ENCODE assay signal across 9 cellular contexts in genomic region chr10:118958984-118959916, GRCh38.
DNase-seq lines count a peak whose midpoint lies in the region; ATAC-seq, FAIRE-seq and TF ChIP-seq lines count a peak whose summit lies in the region.
"Had no signal": no experiment of that assay in that cellular context is flagged by ENCODE, and none has a peak within 500 bp of the region (broad histone marks: within the 10 kb centered on the region; RNA-seq: fewer than 3 reads in every experiment).

No MANE protein-coding gene starts in this region.

- peak overlapping the region; percentile 58 for H3K27ac Mint-ChIP-seq in astrocyte (ENCODE audit: unreplicated experiment)

- H3K4me2 ChIP-seq in astrocyte (ENCODE audit: low read length): no peak overlapping the region

- H2AFZ ChIP-seq in astrocyte (ENCODE audit: low read depth, low read length): no peak overlapping the region

- peaks cover 7% of the 10 kb centered on the region for H3K9me3 Mint-ChIP-seq in astrocyte (ENCODE audit: unreplicated experiment)

- H3K27ac ChIP-seq in astrocyte (ENCODE audit: low read depth, low read length): no peak overlapping the region
- no peak overlapping the region for H3K27ac ChIP-seq in upper lobe of right lung

- no peaks in the 10 kb centered on the region for H3K79me2 ChIP-seq in astrocyte (ENCODE audit: insufficient read depth, low read length)

- peaks cover 12% of the 10 kb centered on the region for H3K4me1 Mint-ChIP-seq in astrocyte (ENCODE audit: low read depth, unreplicated experiment)
- H3K4me1 Mint-ChIP-seq: IgD-negative memory B cell had no signal

- TF ChIP-seq CTCF in astrocyte (IDR thresholded peaks at IDR 0.05; ENCODE audit: insufficient read depth, low read depth, low read length) (no peak), upper lobe of right lung (IDR thresholded peaks at IDR 0.05) (no peak)

- intact Hi-C loops in upper lobe of right lung (cut with DNase I): no loop called here

- H3K36me3 Mint-ChIP-seq in astrocyte (ENCODE audit: low read depth, unreplicated experiment): peaks cover 1% of the 10 kb centered on the region
- H3K36me3 Mint-ChIP-seq: IgD-negative memory B cell had no signal

- H3K9me3 ChIP-seq in astrocyte (ENCODE audit: insufficient read depth, low read depth, low read length) (no peaks in the 10 kb centered on the region), upper lobe of right lung (no peaks in the 10 kb centered on the region)

- H3K4me3 Mint-ChIP-seq in astrocyte (ENCODE audit: unreplicated experiment): no peak overlapping the region
- H3K4me3 Mint-ChIP-seq: IgD-negative memory B cell had no signal

- H3K36me3 ChIP-seq in astrocyte (ENCODE audit: insufficient read depth, low read length): no peaks in the 10 kb centered on the region
- no peaks in the 10 kb centered on the region for H3K36me3 ChIP-seq in upper lobe of right lung

- peak; percentile 92 for ATAC-seq in upper lobe of right lung
- no peak for ATAC-seq in stimulated activated naive CD8-positive, alpha-beta T cell treated with anti-CD3 and anti-CD28 coated beads, Interleukin-15, Interleukin-2, amounts not matched to agents 100 U/mL and 50 U/mL, for 24 hours

- DNase-seq in NCI-H2196 (lab: John Stamatoyannopoulos, UW; ENCODE audit: unreplicated experiment) (peak; percentile 3), NCI-H2196 treated with DMSO at 0.1 percent for 48 hours (lab: John Stamatoyannopoulos, UW; ENCODE audit: unreplicated experiment) (no peak), astrocyte (ENCODE audit: low read depth) (peak; percentile 36), kidney tubule cell (ENCODE audit: low spot score) (peak; percentile 65), upper lobe of right lung (no peak), D341Med (ENCODE audit: low spot score) (no peak), NCI-H524 treated with DMSO at 0.1 percent for 48 hours (lab: John Stamatoyannopoulos, UW) (no peak)
- no peak for DNase-seq in stimulated activated naive CD8-positive, alpha-beta T cell treated with anti-CD3 and anti-CD28 coated beads, Interleukin-15, Interleukin-2, amounts not matched to agents 100 U/mL and 50 U/mL, for 24 hours

- H3K4me3 ChIP-seq in astrocyte (ENCODE audit: insufficient read depth, low read depth, low read length) (no peak overlapping the region), upper lobe of right lung (no peak overlapping the region)

- FAIRE-seq in astrocyte (lab: Jason Lieb, UNC): no peak

- H3K4me1 ChIP-seq in astrocyte (ENCODE audit: insufficient read depth, low read length) (no peaks in the 10 kb centered on the region), upper lobe of right lung (peaks cover 13% of the 10 kb centered on the region)

- no peaks in the 10 kb centered on the region for H4K20me1 ChIP-seq in astrocyte (ENCODE audit: insufficient read depth, low read length)

- H3K27me3 ChIP-seq in astrocyte (ENCODE audit: insufficient read depth, low read length) (peaks cover 2% of the 10 kb centered on the region), upper lobe of right lung (no peaks in the 10 kb centered on the region)

- no peak overlapping the region for H3K9ac ChIP-seq in astrocyte (ENCODE audit: low read length)

- peaks cover 19% of the 10 kb centered on the region for H3K27me3 Mint-ChIP-seq in astrocyte (ENCODE audit: low read depth, unreplicated experiment)

Comparison
In these comparisons a context has a peak if more than half of its experiments do, and no peak if none do; other contexts are left out.
1. DNase-seq: peak in NCI-H2196 (single experiment), astrocyte (single experiment) and kidney tubule cell (single experiment); none in NCI-H2196 treated with DMSO at 0.1 percent for 48 hours (single experiment), upper lobe of right lung (single experiment), D341Med (single experiment), NCI-H524 treated with DMSO at 0.1 percent for 48 hours (single experiment) and stimulated activated naive CD8-positive, alpha-beta T cell treated with anti-CD3 and anti-CD28 coated beads, Interleukin-15, Interleukin-2, amounts not matched to agents 100 U/mL and 50 U/mL, for 24 hours (single experiment).